ENCODE assay signal across 19 cellular contexts in genomic region chr18:34590503-34590902, GRCh38.
DNase-seq lines count a peak whose midpoint lies in the region; ATAC-seq and TF ChIP-seq lines count a peak whose summit lies in the region.
"Had no signal": no experiment of that assay in that cellular context is flagged by ENCODE, and none has a peak within 500 bp of the region (broad histone marks: within the 10 kb centered on the region; RNA-seq: fewer than 3 reads in every experiment).

No MANE protein-coding gene starts in this region.

- POLR2A ChIA-PET in Caco-2 (lab: Charles Lee) = no interaction called here
- POLR2A ChIA-PET in MCF 10A (lab: Yijun Ruan, JAX) = interaction anchor here (0.7 kb wide), 1 partner anchor 355 kb away, joined by 3 read pairs; no protein-coding TSS in a partner anchor

- H3K4me1 ChIP-seq in left ventricle myocardium inferior (peaks cover 42% of the 10 kb centered on the region), right atrium auricular region (peaks cover 0 to 9% of the 10 kb centered on the region in 2 donors), gastrocnemius medialis (peaks cover 31 to 42% of the 10 kb centered on the region in 2 donors), Caco-2 (no peaks in the 10 kb centered on the region)
- H3K4me1 ChIP-seq: BLaER1, HAP-1 had no signal

- no TSS peak for BruUV-seq in Caco-2 (replicated peaks; lab: Mats Ljungman, UMichigan)
- no TSS peak for BruUV-seq in MCF 10A (replicated peaks; lab: Mats Ljungman, UMichigan)

- TF ChIP-seq CTCF in left ventricle myocardium inferior (IDR thresholded peaks at IDR 0.05; ENCODE audit: borderline replicate concordance) (no peak), right atrium auricular region (IDR thresholded peaks at IDR 0.05) (no peak), brain (conservative IDR thresholded peaks at IDR 0.05) (no peak), gastrocnemius medialis (IDR thresholded peaks at IDR 0.05 in 4 of 5, conservative IDR thresholded peaks at IDR 0.05 in 1 of 5) (no peak), Caco-2 (IDR thresholded peaks at IDR 0.05; ENCODE audit: insufficient read depth in 1 of 2, low read depth in 1 of 2, low read length in 1 of 2, severe bottlenecking in 1 of 2, unreplicated experiment in 1 of 2) (no peak), MCF 10A (IDR thresholded peaks at IDR 0.05; ENCODE audit: unreplicated experiment) (no peak)

- CTCF ChIA-PET in Caco-2 (lab: Charles Lee) = no interaction called here
- CTCF ChIA-PET in MCF 10A (lab: Yijun Ruan, JAX) = interaction anchor here (0.6 to 1.5 kb wide), 2 partner anchors 53 to 71 kb away, joined by 4 to 6 read pairs; no protein-coding TSS in a partner anchor

- intact Hi-C loops in left ventricle myocardium inferior (cut with micrococcal nuclease) (no loop called here), gastrocnemius medialis (cut with DNase I; ENCODE audit: low total_unique reads) (loop anchor here (5.0 kb wide), 2 partner anchors 117 to 247 kb away; no protein-coding TSS in a partner anchor), Caco-2 (cut with micrococcal nuclease; ENCODE audit: unreplicated experiment) (no loop called here), MCF 10A (cut with micrococcal nuclease) (loop anchor here (5.0 kb wide), 1 partner anchor 42 kb away; no protein-coding TSS in a partner anchor)

- no peak for ATAC-seq in gastrocnemius medialis
- no peak for ATAC-seq in HG03439 (IDR thresholded peaks at IDR 0.05; ENCODE audit: unreplicated experiment)

- peaks cover 0 to 4% (median 0%) of the 10 kb centered on the region in 5 experiments for H3K9me3 Mint-ChIP-seq in brain
- no peaks in the 10 kb centered on the region for H3K9me3 Mint-ChIP-seq in Caco-2 (ENCODE audit: unreplicated experiment)
- no peaks in the 10 kb centered on the region for H3K9me3 Mint-ChIP-seq in MCF 10A (ENCODE audit: unreplicated experiment)
- H3K9me3 Mint-ChIP-seq: HFFc6 had no signal

- no peaks in the 10 kb centered on the region for H3K36me3 ChIP-seq in left ventricle myocardium inferior
- H3K36me3 ChIP-seq in right atrium auricular region = no peaks in the 10 kb centered on the region
- H3K36me3 ChIP-seq in gastrocnemius medialis = no peaks in the 10 kb centered on the region
- no peaks in the 10 kb centered on the region for H3K36me3 ChIP-seq in Caco-2 (ENCODE audit: control insufficient read depth, insufficient read depth, low read length)
- H3K36me3 ChIP-seq: BLaER1, HAP-1 had no signal

- H3K27me3 Mint-ChIP-seq in brain = peaks cover 7% of the 10 kb centered on the region
- H3K27me3 Mint-ChIP-seq in Caco-2 (ENCODE audit: insufficient read depth, unreplicated experiment) = no peaks in the 10 kb centered on the region
- H3K27me3 Mint-ChIP-seq in MCF 10A (ENCODE audit: insufficient read depth, unreplicated experiment) = peaks cover 43% of the 10 kb centered on the region
- H3K27me3 Mint-ChIP-seq: CD4-positive, CD25-positive, alpha-beta regulatory T cell had no signal

- H3K36me3 Mint-ChIP-seq in brain (peaks cover 6% of the 10 kb centered on the region), Caco-2 (ENCODE audit: insufficient read depth, unreplicated experiment) (no peaks in the 10 kb centered on the region), MCF 10A (ENCODE audit: insufficient read depth, unreplicated experiment) (no peaks in the 10 kb centered on the region)
- H3K36me3 Mint-ChIP-seq: CD4-positive, CD25-positive, alpha-beta regulatory T cell had no signal

- H3K27me3 ChIP-seq in left ventricle myocardium inferior (ENCODE audit: low read depth) (no peaks in the 10 kb centered on the region), right atrium auricular region (no peaks in the 10 kb centered on the region), gastrocnemius medialis (no peaks in the 10 kb centered on the region), Caco-2 (replicated peaks; ENCODE audit: control insufficient read depth, insufficient read depth, low read length) (no peaks in the 10 kb centered on the region)
- H3K27me3 ChIP-seq: BLaER1 had no signal

- in situ Hi-C loops in gastrocnemius medialis (cut with MboI; ENCODE audit: low sequenced_read_pairs in 4 of 4) = loop anchor here in 1 of 4 donors (10.0 kb wide), 2 partner anchors 54 to 204 kb away; no protein-coding TSS in a partner anchor

- TF ChIP-seq POLR2A in gastrocnemius medialis (IDR thresholded peaks at IDR 0.05) = no peak

- H3K4me1 Mint-ChIP-seq in brain (peaks cover 50% of the 10 kb centered on the region), Caco-2 (ENCODE audit: low read depth, unreplicated experiment) (no peaks in the 10 kb centered on the region), MCF 10A (ENCODE audit: insufficient read depth, unreplicated experiment) (no peaks in the 10 kb centered on the region)
- H3K4me1 Mint-ChIP-seq: CD4-positive, CD25-positive, alpha-beta regulatory T cell had no signal

- peak overlapping the region in 4 of 5 experiments; percentile 26 to 50 (median 46) for H3K27ac Mint-ChIP-seq in brain
- H3K27ac Mint-ChIP-seq in Caco-2 (ENCODE audit: unreplicated experiment) = no peak overlapping the region
- no peak overlapping the region for H3K27ac Mint-ChIP-seq in MCF 10A (ENCODE audit: low read depth, unreplicated experiment)
- H3K27ac Mint-ChIP-seq: CD4-positive, CD25-positive, alpha-beta regulatory T cell; HFFc6 had no signal

- H3K4me3 ChIP-seq in left ventricle myocardium inferior (no peak overlapping the region), right atrium auricular region (no peak overlapping the region), gastrocnemius medialis (no peak overlapping the region), Caco-2 (ENCODE audit: low read depth, low read length) (no peak overlapping the region)
- H3K4me3 ChIP-seq: BLaER1, HAP-1, PC-9 had no signal

- DNase-seq in left ventricle myocardium inferior (no peak), right atrium auricular region (ENCODE audit: low spot score) (no peak), gastrocnemius medialis (no peak), Caco-2 (no peak), MCF 10A (ENCODE audit: unreplicated experiment) (no peak)
- DNase-seq: CD4-positive, CD25-positive, alpha-beta regulatory T cell; DMS53; GOT3; HFFc6; KBM-7; MM.1S; NCI-H2029; NCI-H526 treated with DMSO at 0.1 percent for 48 hours; PC-9; SHP77 had no signal

- H3K4me3 Mint-ChIP-seq in brain (peak overlapping the region in 2 of 5 experiments; percentile 18 to 32), Caco-2 (ENCODE audit: unreplicated experiment) (no peak overlapping the region), MCF 10A (ENCODE audit: unreplicated experiment) (no peak overlapping the region)
- H3K4me3 Mint-ChIP-seq: CD4-positive, CD25-positive, alpha-beta regulatory T cell; HFFc6 had no signal

- H3K9me3 ChIP-seq in left ventricle myocardium inferior (replicated peaks) = peaks cover 6% of the 10 kb centered on the region
- H3K9me3 ChIP-seq in right atrium auricular region = no peaks in the 10 kb centered on the region
- H3K9me3 ChIP-seq in gastrocnemius medialis = no peaks in the 10 kb centered on the region
- no peaks in the 10 kb centered on the region for H3K9me3 ChIP-seq in Caco-2
- H3K9me3 ChIP-seq: BLaER1, HAP-1 had no signal

- peak overlapping the region; percentile 84 for H3K27ac ChIP-seq in left ventricle myocardium inferior (replicated peaks)
- H3K27ac ChIP-seq in right atrium auricular region = peak overlapping the region in 1 of 2 donors; percentile 84
- H3K27ac ChIP-seq in gastrocnemius medialis = peak overlapping the region; percentile 40 to 87 (median 82)
- H3K27ac ChIP-seq: BLaER1, PC-9 had no signal

Comparison
In these comparisons a context has a peak if more than half of its experiments do, and no peak if none do; other contexts are left out.
1. H3K27ac Mint-ChIP-seq: peak in brain (4 of 5); none in Caco-2 (single experiment) and MCF 10A (single experiment).
2. intact Hi-C loops: an anchor here in gastrocnemius medialis (5.0 kb wide) and MCF 10A (5.0 kb wide); none called in left ventricle myocardium inferior and Caco-2.